Comparison of ENCODE assay signal across 1 cellular context in the genomic region with DNA sequence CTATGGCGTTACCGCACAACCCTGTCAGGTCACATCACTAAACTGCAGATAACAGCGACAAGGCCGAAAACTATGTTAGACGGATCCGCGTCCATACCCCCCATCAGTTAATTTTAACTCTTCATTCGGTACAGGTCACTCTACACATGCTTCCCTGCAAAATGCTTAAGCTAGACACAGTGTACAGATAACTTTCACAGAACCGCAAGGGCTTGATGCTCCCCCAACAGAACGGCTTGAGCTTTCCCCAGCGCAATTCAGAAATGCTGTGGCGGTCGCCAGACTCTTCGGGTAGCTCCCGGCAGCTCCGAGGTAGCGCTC.
TF ChIP-seq lines count a peak whose summit lies in the region.

No MANE protein-coding gene starts in this region.

TF ChIP-seq in K562, 482 proteins besides CTCF, POLR2A, EP300 and RAD21 (continued from another document and continues in another):
- TF ChIP-seq, protein P1, sequence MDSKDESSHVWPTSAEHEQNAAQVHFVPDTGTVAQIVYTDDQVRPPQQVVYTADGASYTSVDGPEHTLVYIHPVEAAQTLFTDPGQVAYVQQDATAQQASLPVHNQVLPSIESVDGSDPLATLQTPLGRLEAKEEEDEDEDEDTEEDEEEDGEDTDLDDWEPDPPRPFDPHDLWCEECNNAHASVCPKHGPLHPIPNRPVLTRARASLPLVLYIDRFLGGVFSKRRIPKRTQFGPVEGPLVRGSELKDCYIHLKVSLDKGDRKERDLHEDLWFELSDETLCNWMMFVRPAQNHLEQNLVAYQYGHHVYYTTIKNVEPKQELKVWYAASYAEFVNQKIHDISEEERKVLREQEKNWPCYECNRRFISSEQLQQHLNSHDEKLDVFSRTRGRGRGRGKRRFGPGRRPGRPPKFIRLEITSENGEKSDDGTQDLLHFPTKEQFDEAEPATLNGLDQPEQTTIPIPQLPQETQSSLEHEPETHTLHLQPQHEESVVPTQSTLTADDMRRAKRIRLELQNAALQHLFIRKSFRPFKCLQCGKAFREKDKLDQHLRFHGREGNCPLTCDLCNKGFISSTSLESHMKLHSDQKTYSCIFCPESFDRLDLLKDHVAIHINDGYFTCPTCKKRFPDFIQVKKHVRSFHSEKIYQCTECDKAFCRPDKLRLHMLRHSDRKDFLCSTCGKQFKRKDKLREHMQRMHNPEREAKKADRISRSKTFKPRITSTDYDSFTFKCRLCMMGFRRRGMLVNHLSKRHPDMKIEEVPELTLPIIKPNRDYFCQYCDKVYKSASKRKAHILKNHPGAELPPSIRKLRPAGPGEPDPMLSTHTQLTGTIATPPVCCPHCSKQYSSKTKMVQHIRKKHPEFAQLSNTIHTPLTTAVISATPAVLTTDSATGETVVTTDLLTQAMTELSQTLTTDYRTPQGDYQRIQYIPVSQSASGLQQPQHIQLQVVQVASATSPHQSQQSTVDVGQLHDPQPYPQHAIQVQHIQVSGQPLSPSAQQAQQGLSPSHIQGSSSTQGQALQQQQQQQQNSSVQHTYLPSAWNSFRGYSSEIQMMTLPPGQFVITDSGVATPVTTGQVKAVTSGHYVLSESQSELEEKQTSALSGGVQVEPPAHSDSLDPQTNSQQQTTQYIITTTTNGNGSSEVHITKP (IDR thresholded peaks at IDR 0.05; ENCODE audit: partially characterized antibody), result peak; percentile 34
- TF ChIP-seq TBP (optimal IDR thresholded peaks at IDR 0.05; ENCODE audit: low read depth, low read length) (no peak), RBM14 (IDR thresholded peaks at IDR 0.05; ENCODE audit: borderline replicate concordance, insufficient read depth, low read depth, low read length) (no peak), ZC3H8 (IDR thresholded peaks at IDR 0.05) (no peak), KLF13 (tag; IDR thresholded peaks at IDR 0.05; ENCODE audit: borderline replicate concordance, low read depth) (no peak), ZNF584 (CRISPR knock-in tag; IDR thresholded peaks at IDR 0.05; ENCODE audit: low read depth) (no peak), NFYB (IDR thresholded peaks at IDR 0.05; ENCODE audit: extremely low read depth, insufficient read length) (no peak), RAD51 (IDR thresholded peaks at IDR 0.05; ENCODE audit: borderline replicate concordance, low read depth) (no peak), NFXL1 (CRISPR knock-in tag; IDR thresholded peaks at IDR 0.05) (no peak), GATAD2B (IDR thresholded peaks at IDR 0.05; ENCODE audit: borderline replicate concordance) (no peak), FOSL1 (tag; conservative IDR thresholded peaks at IDR 0.05) (no peak), POLR2H (tag; IDR thresholded peaks at IDR 0.05; ENCODE audit: low read depth) (no peak), ZNF133 (CRISPR knock-in tag; IDR thresholded peaks at IDR 0.05) (no peak), ZNF778 (CRISPR knock-in tag; IDR thresholded peaks at IDR 0.05) (no peak), MEF2A (IDR thresholded peaks at IDR 0.05; ENCODE audit: control insufficient read depth, low read depth, low read length) (no peak), EP400 (IDR thresholded peaks at IDR 0.05) (peak; percentile 7; the same call in 1 of the 2 replicates), MEIS2 (IDR thresholded peaks at IDR 0.05; ENCODE audit: partially characterized antibody) (peak; percentile 28), SAP30 (IDR thresholded peaks at IDR 0.05; ENCODE audit: borderline replicate concordance, insufficient read depth, low read depth, low read length, poor library complexity, severe bottlenecking) (no peak), RBM15 (IDR thresholded peaks at IDR 0.05; ENCODE audit: insufficient read depth, low read length) (no peak), ELF2 (CRISPR knock-in tag; IDR thresholded peaks at IDR 0.05) (no peak), ZNF124 (CRISPR knock-in tag; IDR thresholded peaks at IDR 0.05) (no peak), ZNF121 (CRISPR knock-in tag; conservative IDR thresholded peaks at IDR 0.05) (no peak), ASH1L (IDR thresholded peaks at IDR 0.05; ENCODE audit: borderline replicate concordance, low read depth, partially characterized antibody) (no peak), ZBTB1 (CRISPR knock-in tag; IDR thresholded peaks at IDR 0.05; ENCODE audit: borderline replicate concordance, low read depth) (no peak), ARID1B (IDR thresholded peaks at IDR 0.05) (no peak), TSC22D4 (tag; IDR thresholded peaks at IDR 0.05) (no peak), SAFB2 (IDR thresholded peaks at IDR 0.05; ENCODE audit: borderline replicate concordance, low read depth, low read length, severe bottlenecking) (no peak), CREM (IDR thresholded peaks at IDR 0.05; ENCODE audit: low read depth) (no peak), FOXK2 (conservative IDR thresholded peaks at IDR 0.05 in 1 of 2, IDR thresholded peaks at IDR 0.05 in 1 of 2; ENCODE audit: low read depth in 2 of 2) (no peak)
- TF ChIP-seq, protein P2, sequence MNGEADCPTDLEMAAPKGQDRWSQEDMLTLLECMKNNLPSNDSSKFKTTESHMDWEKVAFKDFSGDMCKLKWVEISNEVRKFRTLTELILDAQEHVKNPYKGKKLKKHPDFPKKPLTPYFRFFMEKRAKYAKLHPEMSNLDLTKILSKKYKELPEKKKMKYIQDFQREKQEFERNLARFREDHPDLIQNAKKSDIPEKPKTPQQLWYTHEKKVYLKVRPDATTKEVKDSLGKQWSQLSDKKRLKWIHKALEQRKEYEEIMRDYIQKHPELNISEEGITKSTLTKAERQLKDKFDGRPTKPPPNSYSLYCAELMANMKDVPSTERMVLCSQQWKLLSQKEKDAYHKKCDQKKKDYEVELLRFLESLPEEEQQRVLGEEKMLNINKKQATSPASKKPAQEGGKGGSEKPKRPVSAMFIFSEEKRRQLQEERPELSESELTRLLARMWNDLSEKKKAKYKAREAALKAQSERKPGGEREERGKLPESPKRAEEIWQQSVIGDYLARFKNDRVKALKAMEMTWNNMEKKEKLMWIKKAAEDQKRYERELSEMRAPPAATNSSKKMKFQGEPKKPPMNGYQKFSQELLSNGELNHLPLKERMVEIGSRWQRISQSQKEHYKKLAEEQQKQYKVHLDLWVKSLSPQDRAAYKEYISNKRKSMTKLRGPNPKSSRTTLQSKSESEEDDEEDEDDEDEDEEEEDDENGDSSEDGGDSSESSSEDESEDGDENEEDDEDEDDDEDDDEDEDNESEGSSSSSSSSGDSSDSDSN (IDR thresholded peaks at IDR 0.05; ENCODE audit: borderline replicate concordance in 1 of 2, low read depth in 2 of 2, low read length in 2 of 2), result 0 out of 4 replicates have a peak, but pooled peaks of 1 of the 2 experiments have one; percentile 34
- TF ChIP-seq, protein P3, sequence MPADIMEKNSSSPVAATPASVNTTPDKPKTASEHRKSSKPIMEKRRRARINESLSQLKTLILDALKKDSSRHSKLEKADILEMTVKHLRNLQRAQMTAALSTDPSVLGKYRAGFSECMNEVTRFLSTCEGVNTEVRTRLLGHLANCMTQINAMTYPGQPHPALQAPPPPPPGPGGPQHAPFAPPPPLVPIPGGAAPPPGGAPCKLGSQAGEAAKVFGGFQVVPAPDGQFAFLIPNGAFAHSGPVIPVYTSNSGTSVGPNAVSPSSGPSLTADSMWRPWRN (IDR thresholded peaks at IDR 0.05; ENCODE audit: low read depth), result no peak
- TF ChIP-seq, protein P4, sequence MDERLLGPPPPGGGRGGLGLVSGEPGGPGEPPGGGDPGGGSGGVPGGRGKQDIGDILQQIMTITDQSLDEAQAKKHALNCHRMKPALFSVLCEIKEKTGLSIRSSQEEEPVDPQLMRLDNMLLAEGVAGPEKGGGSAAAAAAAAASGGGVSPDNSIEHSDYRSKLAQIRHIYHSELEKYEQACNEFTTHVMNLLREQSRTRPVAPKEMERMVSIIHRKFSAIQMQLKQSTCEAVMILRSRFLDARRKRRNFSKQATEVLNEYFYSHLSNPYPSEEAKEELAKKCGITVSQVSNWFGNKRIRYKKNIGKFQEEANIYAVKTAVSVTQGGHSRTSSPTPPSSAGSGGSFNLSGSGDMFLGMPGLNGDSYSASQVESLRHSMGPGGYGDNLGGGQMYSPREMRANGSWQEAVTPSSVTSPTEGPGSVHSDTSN (CRISPR knock-in tag; IDR thresholded peaks at IDR 0.05; ENCODE audit: low read depth), result no peak
- TF ChIP-seq, protein P4 (tag; conservative IDR thresholded peaks at IDR 0.05; ENCODE audit: low read depth), result no peak
- TF ChIP-seq, protein P5, sequence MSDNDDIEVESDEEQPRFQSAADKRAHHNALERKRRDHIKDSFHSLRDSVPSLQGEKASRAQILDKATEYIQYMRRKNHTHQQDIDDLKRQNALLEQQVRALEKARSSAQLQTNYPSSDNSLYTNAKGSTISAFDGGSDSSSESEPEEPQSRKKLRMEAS (CRISPR knock-in tag; IDR thresholded peaks at IDR 0.05), result no peak
- TF ChIP-seq, protein P6, sequence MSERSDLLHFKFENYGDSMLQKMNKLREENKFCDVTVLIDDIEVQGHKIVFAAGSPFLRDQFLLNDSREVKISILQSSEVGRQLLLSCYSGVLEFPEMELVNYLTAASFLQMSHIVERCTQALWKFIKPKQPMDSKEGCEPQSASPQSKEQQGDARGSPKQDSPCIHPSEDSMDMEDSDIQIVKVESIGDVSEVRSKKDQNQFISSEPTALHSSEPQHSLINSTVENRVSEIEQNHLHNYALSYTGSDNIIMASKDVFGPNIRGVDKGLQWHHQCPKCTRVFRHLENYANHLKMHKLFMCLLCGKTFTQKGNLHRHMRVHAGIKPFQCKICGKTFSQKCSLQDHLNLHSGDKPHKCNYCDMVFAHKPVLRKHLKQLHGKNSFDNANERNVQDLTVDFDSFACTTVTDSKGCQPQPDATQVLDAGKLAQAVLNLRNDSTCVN (CRISPR knock-in tag; IDR thresholded peaks at IDR 0.05), result no peak
- TF ChIP-seq, protein P7, sequence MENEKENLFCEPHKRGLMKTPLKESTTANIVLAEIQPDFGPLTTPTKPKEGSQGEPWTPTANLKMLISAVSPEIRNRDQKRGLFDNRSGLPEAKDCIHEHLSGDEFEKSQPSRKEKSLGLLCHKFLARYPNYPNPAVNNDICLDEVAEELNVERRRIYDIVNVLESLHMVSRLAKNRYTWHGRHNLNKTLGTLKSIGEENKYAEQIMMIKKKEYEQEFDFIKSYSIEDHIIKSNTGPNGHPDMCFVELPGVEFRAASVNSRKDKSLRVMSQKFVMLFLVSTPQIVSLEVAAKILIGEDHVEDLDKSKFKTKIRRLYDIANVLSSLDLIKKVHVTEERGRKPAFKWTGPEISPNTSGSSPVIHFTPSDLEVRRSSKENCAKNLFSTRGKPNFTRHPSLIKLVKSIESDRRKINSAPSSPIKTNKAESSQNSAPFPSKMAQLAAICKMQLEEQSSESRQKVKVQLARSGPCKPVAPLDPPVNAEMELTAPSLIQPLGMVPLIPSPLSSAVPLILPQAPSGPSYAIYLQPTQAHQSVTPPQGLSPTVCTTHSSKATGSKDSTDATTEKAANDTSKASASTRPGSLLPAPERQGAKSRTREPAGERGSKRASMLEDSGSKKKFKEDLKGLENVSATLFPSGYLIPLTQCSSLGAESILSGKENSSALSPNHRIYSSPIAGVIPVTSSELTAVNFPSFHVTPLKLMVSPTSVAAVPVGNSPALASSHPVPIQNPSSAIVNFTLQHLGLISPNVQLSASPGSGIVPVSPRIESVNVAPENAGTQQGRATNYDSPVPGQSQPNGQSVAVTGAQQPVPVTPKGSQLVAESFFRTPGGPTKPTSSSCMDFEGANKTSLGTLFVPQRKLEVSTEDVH (IDR thresholded peaks at IDR 0.05; ENCODE audit: low read depth, partially characterized antibody), result no peak
- TF ChIP-seq, protein P8, sequence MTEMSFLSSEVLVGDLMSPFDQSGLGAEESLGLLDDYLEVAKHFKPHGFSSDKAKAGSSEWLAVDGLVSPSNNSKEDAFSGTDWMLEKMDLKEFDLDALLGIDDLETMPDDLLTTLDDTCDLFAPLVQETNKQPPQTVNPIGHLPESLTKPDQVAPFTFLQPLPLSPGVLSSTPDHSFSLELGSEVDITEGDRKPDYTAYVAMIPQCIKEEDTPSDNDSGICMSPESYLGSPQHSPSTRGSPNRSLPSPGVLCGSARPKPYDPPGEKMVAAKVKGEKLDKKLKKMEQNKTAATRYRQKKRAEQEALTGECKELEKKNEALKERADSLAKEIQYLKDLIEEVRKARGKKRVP (CRISPR knock-in tag; IDR thresholded peaks at IDR 0.05), result no peak
- TF ChIP-seq, protein P9, sequence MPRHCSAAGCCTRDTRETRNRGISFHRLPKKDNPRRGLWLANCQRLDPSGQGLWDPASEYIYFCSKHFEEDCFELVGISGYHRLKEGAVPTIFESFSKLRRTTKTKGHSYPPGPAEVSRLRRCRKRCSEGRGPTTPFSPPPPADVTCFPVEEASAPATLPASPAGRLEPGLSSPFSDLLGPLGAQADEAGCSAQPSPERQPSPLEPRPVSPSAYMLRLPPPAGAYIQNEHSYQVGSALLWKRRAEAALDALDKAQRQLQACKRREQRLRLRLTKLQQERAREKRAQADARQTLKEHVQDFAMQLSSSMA (CRISPR knock-in tag; IDR thresholded peaks at IDR 0.05), result no peak
- TF ChIP-seq, protein P10, sequence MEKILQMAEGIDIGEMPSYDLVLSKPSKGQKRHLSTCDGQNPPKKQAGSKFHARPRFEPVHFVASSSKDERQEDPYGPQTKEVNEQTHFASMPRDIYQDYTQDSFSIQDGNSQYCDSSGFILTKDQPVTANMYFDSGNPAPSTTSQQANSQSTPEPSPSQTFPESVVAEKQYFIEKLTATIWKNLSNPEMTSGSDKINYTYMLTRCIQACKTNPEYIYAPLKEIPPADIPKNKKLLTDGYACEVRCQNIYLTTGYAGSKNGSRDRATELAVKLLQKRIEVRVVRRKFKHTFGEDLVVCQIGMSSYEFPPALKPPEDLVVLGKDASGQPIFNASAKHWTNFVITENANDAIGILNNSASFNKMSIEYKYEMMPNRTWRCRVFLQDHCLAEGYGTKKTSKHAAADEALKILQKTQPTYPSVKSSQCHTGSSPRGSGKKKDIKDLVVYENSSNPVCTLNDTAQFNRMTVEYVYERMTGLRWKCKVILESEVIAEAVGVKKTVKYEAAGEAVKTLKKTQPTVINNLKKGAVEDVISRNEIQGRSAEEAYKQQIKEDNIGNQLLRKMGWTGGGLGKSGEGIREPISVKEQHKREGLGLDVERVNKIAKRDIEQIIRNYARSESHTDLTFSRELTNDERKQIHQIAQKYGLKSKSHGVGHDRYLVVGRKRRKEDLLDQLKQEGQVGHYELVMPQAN (IDR thresholded peaks at IDR 0.05; ENCODE audit: borderline replicate concordance), result peak; percentile 70; the same call in 1 of the 2 replicates
- TF ChIP-seq, protein P11, sequence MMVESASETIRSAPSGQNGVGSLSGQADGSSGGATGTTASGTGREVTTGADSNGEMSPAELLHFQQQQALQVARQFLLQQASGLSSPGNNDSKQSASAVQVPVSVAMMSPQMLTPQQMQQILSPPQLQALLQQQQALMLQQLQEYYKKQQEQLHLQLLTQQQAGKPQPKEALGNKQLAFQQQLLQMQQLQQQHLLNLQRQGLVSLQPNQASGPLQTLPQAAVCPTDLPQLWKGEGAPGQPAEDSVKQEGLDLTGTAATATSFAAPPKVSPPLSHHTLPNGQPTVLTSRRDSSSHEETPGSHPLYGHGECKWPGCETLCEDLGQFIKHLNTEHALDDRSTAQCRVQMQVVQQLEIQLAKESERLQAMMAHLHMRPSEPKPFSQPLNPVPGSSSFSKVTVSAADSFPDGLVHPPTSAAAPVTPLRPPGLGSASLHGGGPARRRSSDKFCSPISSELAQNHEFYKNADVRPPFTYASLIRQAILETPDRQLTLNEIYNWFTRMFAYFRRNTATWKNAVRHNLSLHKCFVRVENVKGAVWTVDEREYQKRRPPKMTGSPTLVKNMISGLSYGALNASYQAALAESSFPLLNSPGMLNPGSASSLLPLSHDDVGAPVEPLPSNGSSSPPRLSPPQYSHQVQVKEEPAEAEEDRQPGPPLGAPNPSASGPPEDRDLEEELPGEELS (CRISPR knock-in tag; IDR thresholded peaks at IDR 0.05; ENCODE audit: borderline replicate concordance), result no peak
